In genomic region chr6:139800837-139801236, GRCh38 we compare ENCODE assay signal across 1 cellular context.
TF ChIP-seq lines count a peak whose summit lies in the region.

No MANE protein-coding gene starts in this region.

TF ChIP-seq in GM12878, 131 proteins besides CTCF, POLR2A, EP300 and RAD21 (continued from another document):
- TF ChIP-seq CUX1 (IDR thresholded peaks at IDR 0.05; ENCODE audit: insufficient replicate concordance, low read depth, low read length) (no peak), SPI1 (IDR thresholded peaks at IDR 0.05; ENCODE audit: borderline replicate concordance, insufficient read depth, low read depth, low read length) (peak; percentile 64), NFXL1 (IDR thresholded peaks at IDR 0.05; ENCODE audit: borderline replicate concordance) (no peak), IKZF2 (IDR thresholded peaks at IDR 0.05) (peak; percentile 14 to 24; a peak in 1 of 4 replicates), PKNOX1 (IDR thresholded peaks at IDR 0.05) (no peak), SRF (IDR thresholded peaks at IDR 0.05; ENCODE audit: low read depth in 2 of 2, low read length in 2 of 2) (no peak), ATF7 (IDR thresholded peaks at IDR 0.05; ENCODE audit: low read depth) (no peak), ATF2 (IDR thresholded peaks at IDR 0.05; ENCODE audit: low read length) (no peak), CBX5 (IDR thresholded peaks at IDR 0.05; ENCODE audit: low read depth) (no peak), HSF1 (IDR thresholded peaks at IDR 0.05; ENCODE audit: low read depth, low read length) (no peak), MLLT1 (IDR thresholded peaks at IDR 0.05) (no peak), ZZZ3 (IDR thresholded peaks at IDR 0.05; ENCODE audit: control insufficient read depth, insufficient read length, low read depth) (no peak)
